1 cellular context compared by ENCODE assay signal in the genomic region with DNA sequence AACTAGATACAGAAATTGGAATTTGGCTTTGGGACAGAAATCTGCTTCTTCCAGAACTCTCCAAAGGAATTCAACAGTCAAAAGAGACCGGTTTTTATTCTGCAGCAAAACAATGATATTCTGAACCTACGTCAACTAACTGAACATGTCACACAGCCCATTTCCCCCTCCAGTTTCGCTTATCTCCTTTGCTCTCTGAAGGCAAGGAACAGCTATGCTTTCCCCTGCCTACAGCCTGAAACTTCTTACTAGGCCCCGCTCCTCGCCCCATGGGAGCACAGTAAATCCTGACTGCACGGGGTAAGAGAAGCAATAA.
TF ChIP-seq lines count a peak whose summit lies in the region.

No MANE protein-coding gene starts in this region.

TF ChIP-seq in A549, 52 proteins besides CTCF, POLR2A, EP300 and RAD21 (continued from another document):
- TF ChIP-seq ATOH8 (CRISPR knock-in tag; IDR thresholded peaks at IDR 0.05; ENCODE audit: low read depth) (no peak), KDM5A (IDR thresholded peaks at IDR 0.05) (no peak; the same call in 1 of the 2 replicates), RFX5 (IDR thresholded peaks at IDR 0.05) (no peak), TP53 (CRISPR knock-in tag; IDR thresholded peaks at IDR 0.05) (no peak), EHMT2 (IDR thresholded peaks at IDR 0.05; ENCODE audit: low read depth) (no peak), MAZ (IDR thresholded peaks at IDR 0.05; ENCODE audit: borderline replicate concordance, low read depth, low read length) (no peak), CHD4 (IDR thresholded peaks at IDR 0.05; ENCODE audit: borderline replicate concordance) (no peak), CHD2 (IDR thresholded peaks at IDR 0.05; ENCODE audit: low read length, partially characterized antibody) (no peak), CEBPB (IDR thresholded peaks at IDR 0.05) (no peak), RARB (CRISPR knock-in tag; IDR thresholded peaks at IDR 0.05) (no peak), KDM1A (IDR thresholded peaks at IDR 0.05; ENCODE audit: low read depth) (no peak), NR3C1 (IDR thresholded peaks at IDR 0.05) (no peak)
- TF ChIP-seq, protein P1, sequence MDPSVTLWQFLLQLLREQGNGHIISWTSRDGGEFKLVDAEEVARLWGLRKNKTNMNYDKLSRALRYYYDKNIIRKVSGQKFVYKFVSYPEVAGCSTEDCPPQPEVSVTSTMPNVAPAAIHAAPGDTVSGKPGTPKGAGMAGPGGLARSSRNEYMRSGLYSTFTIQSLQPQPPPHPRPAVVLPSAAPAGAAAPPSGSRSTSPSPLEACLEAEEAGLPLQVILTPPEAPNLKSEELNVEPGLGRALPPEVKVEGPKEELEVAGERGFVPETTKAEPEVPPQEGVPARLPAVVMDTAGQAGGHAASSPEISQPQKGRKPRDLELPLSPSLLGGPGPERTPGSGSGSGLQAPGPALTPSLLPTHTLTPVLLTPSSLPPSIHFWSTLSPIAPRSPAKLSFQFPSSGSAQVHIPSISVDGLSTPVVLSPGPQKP (IDR thresholded peaks at IDR 0.05; ENCODE audit: low read depth, low read length) = no peak
- TF ChIP-seq, protein P2, sequence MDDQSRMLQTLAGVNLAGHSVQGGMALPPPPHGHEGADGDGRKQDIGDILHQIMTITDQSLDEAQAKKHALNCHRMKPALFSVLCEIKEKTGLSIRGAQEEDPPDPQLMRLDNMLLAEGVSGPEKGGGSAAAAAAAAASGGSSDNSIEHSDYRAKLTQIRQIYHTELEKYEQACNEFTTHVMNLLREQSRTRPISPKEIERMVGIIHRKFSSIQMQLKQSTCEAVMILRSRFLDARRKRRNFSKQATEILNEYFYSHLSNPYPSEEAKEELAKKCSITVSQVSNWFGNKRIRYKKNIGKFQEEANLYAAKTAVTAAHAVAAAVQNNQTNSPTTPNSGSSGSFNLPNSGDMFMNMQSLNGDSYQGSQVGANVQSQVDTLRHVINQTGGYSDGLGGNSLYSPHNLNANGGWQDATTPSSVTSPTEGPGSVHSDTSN (IDR thresholded peaks at IDR 0.05) = no peak
